16 cellular contexts compared by ENCODE assay signal in genomic region chr12:26091837-26092236, GRCh38. TPM values are rescaled to one million over a fixed set of nuclear protein-coding genes. Genes with fewer than 3 reads are reported as not detected.
DNase-seq lines count a peak whose midpoint lies in the region; ATAC-seq and TF ChIP-seq lines count a peak whose summit lies in the region.
"Had no signal": no experiment of that assay in that cellular context is flagged by ENCODE, and none has a peak within 500 bp of the region (broad histone marks: within the 10 kb centered on the region; RNA-seq: fewer than 3 reads in every experiment).

No MANE protein-coding gene starts in this region.

- CTCF ChIA-PET in WTC11 (lab: Charles Lee) = interaction anchor here (0.6 to 2.0 kb wide), 13 partner anchors 10 to 347 kb away, joined by 3 to 7 read pairs (median 4); no protein-coding TSS in a partner anchor

- H3K36me3 Mint-ChIP-seq in WTC11 = no peaks in the 10 kb centered on the region
- H3K36me3 Mint-ChIP-seq: natural killer cell had no signal

- no peak for DNase-seq in left cardiac atrium
- no peak for DNase-seq in cardiac septum (ENCODE audit: low spot score)
- DNase-seq in WTC11 (ENCODE audit: low spot score) = peak; percentile 40
- DNase-seq in globus pallidus (ENCODE audit: low spot score) = peak; percentile 37
- DNase-seq in superior temporal gyrus (ENCODE audit: extremely low spot score) = peak; percentile 62
- no peak for DNase-seq in activated CD8-positive, alpha-beta memory T cell treated with anti-CD3 and anti-CD28 coated beads for 24 hours
- DNase-seq in activated CD4-positive, alpha-beta T cell treated with anti-CD3 and anti-CD28 coated beads for 4 hours = no peak
- no peak for DNase-seq in SHP77 (lab: John Stamatoyannopoulos, UW)
- DNase-seq: activated CD4-positive, alpha-beta T cell treated with anti-CD3 and anti-CD28 coated beads, Interleukin-2, amount 10 ng/mL, durations not matched to agents 24 days and 14 days; activated effector memory CD4-positive, alpha-beta T cell treated with Interleukin-2 at 50 U/mL for 16 hours; cerebellar nuclear complex; esophagus squamous epithelium; KBM-7; natural killer cell; stimulated activated CD4-positive, alpha-beta T cell treated with anti-CD3 and anti-CD28 coated beads, Interleukin-12 subunit alpha, Interleukin-12 subunit beta, amount 100 ng/mL, for 4 hours had no signal

- ATAC-seq in left cardiac atrium (peak; percentile 83 to 85), WTC11 (peak; percentile 95)
- ATAC-seq: natural killer cell had no signal

- H3K9me3 Mint-ChIP-seq in WTC11 = no peaks in the 10 kb centered on the region
- H3K9me3 Mint-ChIP-seq: activated CD4-positive, alpha-beta T cell treated with anti-CD3 and anti-CD28 coated beads, Interleukin-2, amount 10 ng/mL, durations not matched to agents 24 days and 14 days; natural killer cell had no signal

- no peaks in the 10 kb centered on the region for H3K27me3 Mint-ChIP-seq in WTC11 (ENCODE audit: low read depth)

- no peak overlapping the region for H3K27ac Mint-ChIP-seq in WTC11
- H3K27ac Mint-ChIP-seq: activated CD4-positive, alpha-beta T cell treated with anti-CD3 and anti-CD28 coated beads, Interleukin-2, amount 10 ng/mL, durations not matched to agents 24 days and 14 days; natural killer cell had no signal

- no peak overlapping the region for H3K4me3 Mint-ChIP-seq in WTC11
- H3K4me3 Mint-ChIP-seq: activated CD4-positive, alpha-beta T cell treated with anti-CD3 and anti-CD28 coated beads, Interleukin-2, amount 10 ng/mL, durations not matched to agents 24 days and 14 days; natural killer cell had no signal

- peaks cover 13% of the 10 kb centered on the region for H3K4me1 Mint-ChIP-seq in WTC11
- H3K4me1 Mint-ChIP-seq: natural killer cell had no signal

- TF ChIP-seq CTCF in WTC11 (IDR thresholded peaks at IDR 0.05) = no peak

- intact Hi-C loops in left cardiac atrium (cut with DNase I) (loop anchor here (5.0 to 10.0 kb wide), 3 partner anchors 415 to 655 kb away; no protein-coding TSS in a partner anchor), cardiac septum (cut with DNase I) (loop anchor here (5.0 kb wide), 1 partner anchor 650 kb away; no protein-coding TSS in a partner anchor)

- POLR2A ChIA-PET in WTC11 (lab: Charles Lee) = no interaction called here

TF ChIP-seq in WTC11, 78 proteins besides CTCF, POLR2A, EP300 and RAD21:
- TF ChIP-seq TCF7 (CRISPR knock-in tag; IDR thresholded peaks at IDR 0.05; ENCODE audit: low read depth) (no peak), SMAD4 (CRISPR knock-in tag; IDR thresholded peaks at IDR 0.05) (no peak), TEAD4 (CRISPR knock-in tag; IDR thresholded peaks at IDR 0.05) (no peak), ZMAT4 (CRISPR knock-in tag; IDR thresholded peaks at IDR 0.05) (no peak), STAT6 (CRISPR knock-in tag; conservative IDR thresholded peaks at IDR 0.05; ENCODE audit: low read depth) (no peak), ZNF396 (CRISPR knock-in tag; IDR thresholded peaks at IDR 0.05; ENCODE audit: borderline replicate concordance) (no peak), ZNF416 (CRISPR knock-in tag; IDR thresholded peaks at IDR 0.05) (no peak), ELF4 (CRISPR knock-in tag; IDR thresholded peaks at IDR 0.05; ENCODE audit: low read depth) (no peak), JUN (CRISPR knock-in tag; IDR thresholded peaks at IDR 0.05) (no peak), FOXJ3 (CRISPR knock-in tag; IDR thresholded peaks at IDR 0.05; ENCODE audit: borderline replicate concordance) (no peak), NFATC4 (CRISPR knock-in tag; IDR thresholded peaks at IDR 0.05) (no peak), ATF6 (CRISPR knock-in tag; IDR thresholded peaks at IDR 0.05) (no peak), ZNF317 (CRISPR knock-in tag; IDR thresholded peaks at IDR 0.05; ENCODE audit: borderline replicate concordance, low read depth) (no peak), OVOL2 (CRISPR knock-in tag; IDR thresholded peaks at IDR 0.05; ENCODE audit: borderline replicate concordance) (no peak)
TF ChIP-seq in WTC11: peak in this region for 0.

RNA-seq across cellular contexts. Expression of gene BHLHE41, which starts 33.0 kb away (rescaled TPM):
- 10 to 100 TPM; 18.6 to 35.8 TPM for total RNA-seq in left cardiac atrium
- total RNA-seq in cardiac septum = 33.3 TPM
- 5.9 to 7.6 TPM (median 6.7 TPM) in 3 replicates for total RNA-seq in WTC11 (2021)
- total RNA-seq: activated CD4-positive, alpha-beta T cell treated with anti-CD3 and anti-CD28 coated beads, Interleukin-2, amount 10 ng/mL, durations not matched to agents 24 days and 14 days; T-helper 1 cell treated with Interleukin-12 subunit alpha and Interleukin-12 subunit beta and Interleukin-4 antibody, amounts not matched to agents 30 ng/mL and 1 ng/mL, for 36 hours had no signal

Comparison
In these comparisons a context has a peak if more than half of its experiments do, and no peak if none do; other contexts are left out.
1. DNase-seq: peak in WTC11 (single experiment), globus pallidus (single experiment) and superior temporal gyrus (single experiment); none in left cardiac atrium (single experiment), cardiac septum (single experiment), activated CD8-positive, alpha-beta memory T cell treated with anti-CD3 and anti-CD28 coated beads for 24 hours (single experiment), activated CD4-positive, alpha-beta T cell treated with anti-CD3 and anti-CD28 coated beads for 4 hours (0 of 2) and SHP77 (0 of 2).